In the genomic region with DNA sequence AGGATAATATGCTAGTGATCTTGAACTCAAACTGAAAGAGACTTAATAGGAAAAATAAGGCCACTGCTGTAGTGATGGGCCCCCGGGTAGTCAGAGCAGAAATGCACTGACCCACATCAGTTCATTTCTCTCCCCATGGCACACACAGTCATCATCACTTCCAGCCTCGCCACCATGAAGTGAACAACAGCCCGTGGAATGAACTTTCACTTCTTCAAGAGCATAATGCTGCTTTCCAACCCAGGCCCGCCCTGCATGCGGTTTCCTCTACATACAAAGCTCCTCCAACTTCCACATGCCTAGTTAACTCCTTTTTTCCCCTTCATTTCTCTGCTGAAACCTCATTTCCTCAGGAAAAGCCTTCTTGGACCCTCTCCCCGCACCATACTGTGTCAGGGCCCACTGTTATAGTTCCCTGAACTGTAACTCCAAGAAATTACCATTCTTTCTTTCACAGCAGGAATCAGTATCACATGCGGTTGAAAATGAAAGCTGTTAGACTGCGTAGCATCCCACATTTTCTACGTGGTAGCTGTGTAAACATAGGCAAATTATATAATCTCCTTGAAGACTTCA, we compare ENCODE assay signal across 8 cellular contexts.
A peak's percentile ranks its signal among the peaks of the same experiment; 100 is the strongest.
DNase-seq lines count a peak whose midpoint lies in the region; ATAC-seq, FAIRE-seq and TF ChIP-seq lines count a peak whose summit lies in the region.

No MANE protein-coding gene starts in this region.

- DNase-seq in SIG-M5 treated with dmso at 0.1 percent for 504 hours (lab: John Stamatoyannopoulos, UW; ENCODE audit: unreplicated experiment) (peak; percentile 59), SIG-M5 (lab: John Stamatoyannopoulos, UW) (no peak), SJCRH30 (peak in 1 of 2 experiments; percentile 20), K562 (ENCODE audit: extremely low read depth in 1 of 4, low spot score in 3 of 4) (peak in 2 of 4 experiments; percentile 13 to 36), memory B cell (ENCODE audit: low spot score in 2 of 2) (peak; percentile 14 to 26), SK-N-DZ (ENCODE audit: low spot score) (no peak)

- peak overlapping the region; percentile 74 for H3K4me2 ChIP-seq in K562 (ENCODE audit: insufficient read depth, low read length)

- H3K36me3 ChIP-seq in SJCRH30 (no peaks in the 10 kb centered on the region), K562 (ENCODE audit: control insufficient read depth, insufficient read depth, low read length) (no peaks in the 10 kb centered on the region), stomach smooth muscle (ENCODE audit: control insufficient read depth in 2 of 2, insufficient read depth in 2 of 2, low read length in 2 of 2) (no peaks in the 10 kb centered on the region)

- H3K27ac Mint-ChIP-seq in memory B cell, result no peak overlapping the region

- intact Hi-C loops in K562 (cut with micrococcal nuclease), result no loop called here

- POLR2A ChIA-PET in K562 (lab: Yijun Ruan, JAX), result interaction anchor here (0.8 kb wide), 1 partner anchor 238 kb away, joined by 3 read pairs; no protein-coding TSS in a partner anchor

- peaks cover 2% of the 10 kb centered on the region for H3K9me3 Mint-ChIP-seq in memory B cell

- TF ChIP-seq RAD21 in K562 (CRISPR knock-in tag; conservative IDR thresholded peaks at IDR 0.05 in 1 of 2, IDR thresholded peaks at IDR 0.05 in 1 of 2), result no peak

- no peaks in the 10 kb centered on the region for H3K9me1 ChIP-seq in K562 (ENCODE audit: control insufficient read depth, insufficient read depth, low read length)

- H3K9ac ChIP-seq in K562 (ENCODE audit: insufficient read depth in 1 of 2, low read depth in 2 of 2, low read length in 2 of 2) (peak overlapping the region; percentile 45 to 70; a peak in 3 of 4 replicates), stomach smooth muscle (ENCODE audit: low read length in 2 of 2) (peak overlapping the region; percentile 34 to 62)

- H3K27me3 ChIP-seq in SJCRH30, result no peaks in the 10 kb centered on the region
- no peaks in the 10 kb centered on the region for H3K27me3 ChIP-seq in K562 (ENCODE audit: control insufficient read depth in 2 of 2, insufficient read depth in 2 of 2, low read length in 2 of 2)
- H3K27me3 ChIP-seq in stomach smooth muscle (ENCODE audit: control insufficient read depth in 1 of 2, insufficient read depth in 2 of 2, low read length in 2 of 2), result no peaks in the 10 kb centered on the region

- ATAC-seq in HG03060 (IDR thresholded peaks at IDR 0.05; ENCODE audit: low read depth, unreplicated experiment) (peak; percentile 36), K562 (peak; percentile 62), memory B cell (ENCODE audit: low read depth) (peak; percentile 72)

- TF ChIP-seq EP300 in K562 (IDR thresholded peaks at IDR 0.05; ENCODE audit: low read length), result no peak

- no peak for TF ChIP-seq POLR2A in K562 (conservative IDR thresholded peaks at IDR 0.05)

- H4K20me1 ChIP-seq in K562 (replicated peaks; ENCODE audit: control insufficient read depth, insufficient read depth, low read length), result no peaks in the 10 kb centered on the region

- H2AFZ ChIP-seq in K562 (ENCODE audit: low read depth, low read length), result peak overlapping the region; percentile 97

- H3K4me1 ChIP-seq in SJCRH30, result 0 out of 2 replicates have a peak, but pooled peaks cover 3% of the 10 kb centered on the region
- peaks cover 11 to 26% of the 10 kb centered on the region in 2 experiments for H3K4me1 ChIP-seq in K562 (replicated peaks in 1 of 2; ENCODE audit: control insufficient read depth in 2 of 2, insufficient read depth in 2 of 2, low read length in 2 of 2)
- peaks cover 2% of the 10 kb centered on the region for H3K4me1 ChIP-seq in stomach smooth muscle (ENCODE audit: control insufficient read depth, insufficient read depth, low read length)

- H3K9me3 ChIP-seq in SJCRH30 (replicated peaks) (no peaks in the 10 kb centered on the region), K562 (replicated peaks; ENCODE audit: control insufficient read depth, insufficient read depth, low read depth, low read length) (no peaks in the 10 kb centered on the region), stomach smooth muscle (ENCODE audit: control insufficient read depth in 2 of 2, low read length in 2 of 2) (no peaks in the 10 kb centered on the region)

- H3K4me3 ChIP-seq in SJCRH30 (peak overlapping the region; percentile 52), K562 (no peak overlapping the region), stomach smooth muscle (ENCODE audit: low read length in 2 of 2) (peak overlapping the region; percentile 18 to 64)

- H3K4me3 Mint-ChIP-seq in memory B cell, result no peak overlapping the region

- BruUV-seq in K562 (replicated peaks; lab: Mats Ljungman, UMichigan), result no TSS peak

- no peaks in the 10 kb centered on the region for H3K27me3 Mint-ChIP-seq in memory B cell

- 16% methylated on average over 9 of the region's 9 CpGs for WGBS in K562 (ENCODE audit: insufficient coverage, low coverage, missing lambda C conversion rate)

- peak overlapping the region; percentile 62; the same call in 1 of the 2 replicates for H3K27ac ChIP-seq in SJCRH30
- H3K27ac ChIP-seq in K562 (ENCODE audit: extremely low read depth, low read depth, low read length), result peak overlapping the region; percentile 79
- peak overlapping the region; percentile 77 for H3K27ac ChIP-seq in stomach smooth muscle (ENCODE audit: low read length)

- H3K4me1 Mint-ChIP-seq in memory B cell, result peaks cover 6% of the 10 kb centered on the region

- no peaks in the 10 kb centered on the region for H3K79me2 ChIP-seq in K562 (ENCODE audit: control insufficient read depth, insufficient read depth, low read length)

- no peaks in the 10 kb centered on the region for H3K36me3 Mint-ChIP-seq in memory B cell

- CTCF ChIA-PET in K562 (lab: Yijun Ruan, JAX; ENCODE audit: low intra/inter-chr PET ratio), result no interaction called here

- in situ Hi-C loops in K562 (cut with MboI), result no loop called here

- TF ChIP-seq CTCF in K562 (IDR thresholded peaks at IDR 0.05 in 2 of 3, conservative IDR thresholded peaks at IDR 0.05 in 1 of 3; ENCODE audit: insufficient read depth in 2 of 3, low read depth in 1 of 3, low read length in 3 of 3), result no peak

- no peak for FAIRE-seq in K562 (lab: Jason Lieb, UNC)

TF ChIP-seq in K562, 482 proteins besides CTCF, POLR2A, EP300 and RAD21 (continues in another document):
- 0 out of 2 replicates have a peak, but pooled peaks have one; percentile 42 for TF ChIP-seq ADNP (tag; IDR thresholded peaks at IDR 0.05)
- TF ChIP-seq CREBBP (IDR thresholded peaks at IDR 0.05; ENCODE audit: low read depth, low read length), result no peak
- no peak for TF ChIP-seq TFAM (CRISPR knock-in tag; conservative IDR thresholded peaks at IDR 0.05)
- TF ChIP-seq ZNF311 (CRISPR knock-in tag; IDR thresholded peaks at IDR 0.05), result 0 out of 2 replicates have a peak, but pooled peaks have one; percentile 27
- TF ChIP-seq, protein P1, sequence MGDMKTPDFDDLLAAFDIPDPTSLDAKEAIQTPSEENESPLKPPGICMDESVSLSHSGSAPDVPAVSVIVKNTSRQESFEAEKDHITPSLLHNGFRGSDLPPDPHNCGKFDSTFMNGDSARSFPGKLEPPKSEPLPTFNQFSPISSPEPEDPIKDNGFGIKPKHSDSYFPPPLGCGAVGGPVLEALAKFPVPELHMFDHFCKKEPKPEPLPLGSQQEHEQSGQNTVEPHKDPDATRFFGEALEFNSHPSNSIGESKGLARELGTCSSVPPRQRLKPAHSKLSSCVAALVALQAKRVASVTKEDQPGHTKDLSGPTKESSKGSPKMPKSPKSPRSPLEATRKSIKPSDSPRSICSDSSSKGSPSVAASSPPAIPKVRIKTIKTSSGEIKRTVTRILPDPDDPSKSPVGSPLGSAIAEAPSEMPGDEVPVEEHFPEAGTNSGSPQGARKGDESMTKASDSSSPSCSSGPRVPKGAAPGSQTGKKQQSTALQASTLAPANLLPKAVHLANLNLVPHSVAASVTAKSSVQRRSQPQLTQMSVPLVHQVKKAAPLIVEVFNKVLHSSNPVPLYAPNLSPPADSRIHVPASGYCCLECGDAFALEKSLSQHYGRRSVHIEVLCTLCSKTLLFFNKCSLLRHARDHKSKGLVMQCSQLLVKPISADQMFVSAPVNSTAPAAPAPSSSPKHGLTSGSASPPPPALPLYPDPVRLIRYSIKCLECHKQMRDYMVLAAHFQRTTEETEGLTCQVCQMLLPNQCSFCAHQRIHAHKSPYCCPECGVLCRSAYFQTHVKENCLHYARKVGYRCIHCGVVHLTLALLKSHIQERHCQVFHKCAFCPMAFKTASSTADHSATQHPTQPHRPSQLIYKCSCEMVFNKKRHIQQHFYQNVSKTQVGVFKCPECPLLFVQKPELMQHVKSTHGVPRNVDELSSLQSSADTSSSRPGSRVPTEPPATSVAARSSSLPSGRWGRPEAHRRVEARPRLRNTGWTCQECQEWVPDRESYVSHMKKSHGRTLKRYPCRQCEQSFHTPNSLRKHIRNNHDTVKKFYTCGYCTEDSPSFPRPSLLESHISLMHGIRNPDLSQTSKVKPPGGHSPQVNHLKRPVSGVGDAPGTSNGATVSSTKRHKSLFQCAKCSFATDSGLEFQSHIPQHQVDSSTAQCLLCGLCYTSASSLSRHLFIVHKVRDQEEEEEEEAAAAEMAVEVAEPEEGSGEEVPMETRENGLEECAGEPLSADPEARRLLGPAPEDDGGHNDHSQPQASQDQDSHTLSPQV (IDR thresholded peaks at IDR 0.05), result peak; percentile 75
- no peak for TF ChIP-seq EP400 (IDR thresholded peaks at IDR 0.05)
- peak; percentile 79 for TF ChIP-seq L3MBTL2 (IDR thresholded peaks at IDR 0.05)
- no peak for TF ChIP-seq TOE1 (IDR thresholded peaks at IDR 0.05; ENCODE audit: borderline replicate concordance)
- no peak for TF ChIP-seq TOE1 (CRISPR knock-in tag; IDR thresholded peaks at IDR 0.05; ENCODE audit: borderline replicate concordance, low read depth)
- no peak for TF ChIP-seq ZNF316 (IDR thresholded peaks at IDR 0.05)
- no peak for TF ChIP-seq NR4A1 (CRISPR knock-in tag; IDR thresholded peaks at IDR 0.05)
- peak; percentile 55; the same call in 1 of the 2 replicates for TF ChIP-seq NR4A1 (tag; IDR thresholded peaks at IDR 0.05)
- TF ChIP-seq ZNF780A (CRISPR knock-in tag; IDR thresholded peaks at IDR 0.05), result no peak
- peak; percentile 40 for TF ChIP-seq RBFOX2 (IDR thresholded peaks at IDR 0.05; ENCODE audit: low read depth, low read length)
- no peak for TF ChIP-seq ZNF232 (CRISPR knock-in tag; IDR thresholded peaks at IDR 0.05)
- TF ChIP-seq NELFE (IDR thresholded peaks at IDR 0.05; ENCODE audit: insufficient read depth, insufficient read length), result no peak
- no peak for TF ChIP-seq ZKSCAN1 (IDR thresholded peaks at IDR 0.05; ENCODE audit: low read depth, low read length)

Comparison
In these comparisons a context has a peak if more than half of its experiments do, and no peak if none do; other contexts are left out.
1. DNase-seq: peak in SIG-M5 treated with dmso at 0.1 percent for 504 hours (single experiment) and memory B cell (2 of 2); none in SIG-M5 (single experiment) and SK-N-DZ (single experiment).
2. Peak in every context shown above with its lines, with median percentiles within 50 percentile points of each other: ATAC-seq and H3K27ac ChIP-seq.